ENCODE assay signal across 8 cellular contexts in the genomic region with DNA sequence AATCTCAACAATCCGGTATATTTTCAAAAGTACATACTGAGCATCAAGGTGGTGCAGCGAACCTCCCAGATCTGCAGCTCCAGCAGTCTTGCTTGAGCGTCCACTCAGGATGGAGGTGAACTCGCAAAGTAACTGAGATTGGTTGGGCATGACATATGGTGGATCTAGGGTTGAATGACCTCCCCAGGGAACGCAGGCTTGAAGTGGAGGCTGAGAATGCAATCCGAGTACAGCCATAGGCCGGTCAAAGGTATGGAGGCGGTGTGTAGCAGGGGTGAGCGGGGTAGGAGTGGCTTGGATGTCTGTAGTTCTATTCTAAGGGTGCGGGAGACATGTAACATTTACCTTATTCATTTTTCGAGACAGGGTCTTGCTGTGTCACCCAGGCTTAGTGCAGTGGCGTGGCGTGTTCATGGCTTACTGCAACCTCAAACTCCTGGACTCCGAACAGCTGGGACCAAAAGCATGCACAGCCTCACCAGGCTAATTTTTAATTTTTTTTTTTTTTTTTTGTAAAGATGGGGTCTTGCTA. TPM values are rescaled to one million over a fixed set of nuclear protein-coding genes. Genes with fewer than 3 reads are reported as not detected.
DNase-seq lines count a peak whose midpoint lies in the region; ATAC-seq and TF ChIP-seq lines count a peak whose summit lies in the region.

No MANE protein-coding gene starts in this region.

- H3K4me3 Mint-ChIP-seq in activated CD8-positive, alpha-beta T cell treated with anti-CD3 and anti-CD28 coated beads for 36 hours, result peak overlapping the region; percentile 77
- peak overlapping the region; percentile 97 for H3K4me3 Mint-ChIP-seq in nephron progenitor cell

- H3K27ac Mint-ChIP-seq in activated CD8-positive, alpha-beta T cell treated with anti-CD3 and anti-CD28 coated beads for 36 hours, result peak overlapping the region; percentile 92
- peak overlapping the region; percentile 99 for H3K27ac Mint-ChIP-seq in nephron progenitor cell

- CTCF ChIA-PET in activated CD8-positive, alpha-beta T cell treated with anti-CD3 and anti-CD28 coated beads for 36 hours (lab: Charles Lee), result interaction anchor here (0.6 kb wide), 1 partner anchor 182 kb away, joined by 4 read pairs; no protein-coding TSS in a partner anchor

- POLR2A ChIA-PET in activated CD8-positive, alpha-beta T cell treated with anti-CD3 and anti-CD28 coated beads for 36 hours (lab: Charles Lee), result interaction anchor here (0.9 to 8.9 kb wide), 7 partner anchors 11 to 42 kb away, joined by 3 to 109 read pairs (median 3); partner anchors contain the start of genes CDC45, HIRA and MRPL40

- ATAC-seq in HG02642 (IDR thresholded peaks at IDR 0.05; ENCODE audit: poor library complexity, unreplicated experiment), result peak; percentile 30
- ATAC-seq in activated CD8-positive, alpha-beta T cell treated with anti-CD3 and anti-CD28 coated beads for 36 hours, result peak; percentile 34

- no peak for TF ChIP-seq CTCF in activated CD8-positive, alpha-beta T cell treated with anti-CD3 and anti-CD28 coated beads for 36 hours (IDR thresholded peaks at IDR 0.05)
- no peak for TF ChIP-seq CTCF in nephron progenitor cell (IDR thresholded peaks at IDR 0.05)

- no peaks in the 10 kb centered on the region for H3K9me3 Mint-ChIP-seq in activated CD8-positive, alpha-beta T cell treated with anti-CD3 and anti-CD28 coated beads for 36 hours
- no peaks in the 10 kb centered on the region for H3K9me3 Mint-ChIP-seq in nephron progenitor cell

- intact Hi-C loops in activated CD8-positive, alpha-beta T cell treated with anti-CD3 and anti-CD28 coated beads for 36 hours (cut with micrococcal nuclease), result no loop called here

- no peaks in the 10 kb centered on the region for H3K27me3 Mint-ChIP-seq in activated CD8-positive, alpha-beta T cell treated with anti-CD3 and anti-CD28 coated beads for 36 hours
- H3K27me3 Mint-ChIP-seq in nephron progenitor cell (ENCODE audit: low read depth, poor library complexity), result no peaks in the 10 kb centered on the region

- peak; percentile 70 for DNase-seq in activated effector memory CD4-positive, alpha-beta T cell treated with anti-CD3 and anti-CD28 coated beads, Interleukin-2, amount 50 U/mL, for 16 hours
- no peak for DNase-seq in activated effector memory CD4-positive, alpha-beta T cell treated with Interleukin-2 at 50 U/mL for 16 hours
- DNase-seq in NCI-H1930 (lab: John Stamatoyannopoulos, UW) (peak; percentile 45 to 54), fibroblast of the conjunctiva (ENCODE audit: low read depth) (peak; percentile 62), nephron progenitor cell (peak; percentile 61), SIG-M5 treated with dmso at 0.1 percent for 504 hours (lab: John Stamatoyannopoulos, UW; ENCODE audit: unreplicated experiment) (no peak)
- DNase-seq in activated CD8-positive, alpha-beta T cell treated with anti-CD3 and anti-CD28 coated beads for 36 hours, result peak; percentile 52

- H3K36me3 Mint-ChIP-seq in activated CD8-positive, alpha-beta T cell treated with anti-CD3 and anti-CD28 coated beads for 36 hours (ENCODE audit: low read depth), result peaks cover 38% of the 10 kb centered on the region
- peaks cover 48% of the 10 kb centered on the region for H3K36me3 Mint-ChIP-seq in nephron progenitor cell (ENCODE audit: low read depth)

- peaks cover 37% of the 10 kb centered on the region for H3K4me1 Mint-ChIP-seq in activated CD8-positive, alpha-beta T cell treated with anti-CD3 and anti-CD28 coated beads for 36 hours (ENCODE audit: low read depth)
- H3K4me1 Mint-ChIP-seq in nephron progenitor cell, result peaks cover 28% of the 10 kb centered on the region

RNA-seq across cellular contexts. Expression of gene C22orf39, which starts 0.6 kb away (rescaled TPM):
- 10 to 100 TPM; 26.9 to 29.8 TPM for total RNA-seq in activated CD8-positive, alpha-beta T cell treated with anti-CD3 and anti-CD28 coated beads for 36 hours

RNA-seq across cellular contexts. Expression of gene MRPL40, which starts 15.8 kb away (rescaled TPM):
- 10 to 100 TPM; 39.8 to 40.9 TPM for total RNA-seq in activated CD8-positive, alpha-beta T cell treated with anti-CD3 and anti-CD28 coated beads for 36 hours

RNA-seq across cellular contexts. Expression of gene HIRA, which starts 16.6 kb away (rescaled TPM):
- total RNA-seq in activated CD8-positive, alpha-beta T cell treated with anti-CD3 and anti-CD28 coated beads for 36 hours, result 10 to 100 TPM; 29.7 to 30.5 TPM

RNA-seq across cellular contexts. Expression of gene UFD1, which starts 30.9 kb away (rescaled TPM):
- total RNA-seq in activated CD8-positive, alpha-beta T cell treated with anti-CD3 and anti-CD28 coated beads for 36 hours, result 10 to 100 TPM; 65.0 to 78.0 TPM

RNA-seq across cellular contexts. Expression of gene CDC45, which starts 31.6 kb away (rescaled TPM):
- total RNA-seq in activated CD8-positive, alpha-beta T cell treated with anti-CD3 and anti-CD28 coated beads for 36 hours, result 100 to 1,000 TPM; 109 to 111 TPM

Comparison
In these comparisons a context has a peak if more than half of its experiments do, and no peak if none do; other contexts are left out.
1. DNase-seq: peak in activated effector memory CD4-positive, alpha-beta T cell treated with anti-CD3 and anti-CD28 coated beads, Interleukin-2, amount 50 U/mL, for 16 hours (single experiment), NCI-H1930 (2 of 2), activated CD8-positive, alpha-beta T cell treated with anti-CD3 and anti-CD28 coated beads for 36 hours (single experiment), fibroblast of the conjunctiva (single experiment) and nephron progenitor cell (single experiment); none in activated effector memory CD4-positive, alpha-beta T cell treated with Interleukin-2 at 50 U/mL for 16 hours (single experiment) and SIG-M5 treated with dmso at 0.1 percent for 504 hours (single experiment).